8 cellular contexts compared by ENCODE assay signal in genomic region chr6:28207244-28208179, GRCh38. TPM values are rescaled to one million over a fixed set of nuclear protein-coding genes. Genes with fewer than 3 reads are reported as not detected.
DNase-seq lines count a peak whose midpoint lies in the region; ATAC-seq and TF ChIP-seq lines count a peak whose summit lies in the region.

No MANE protein-coding gene starts in this region.

- H3K27ac Mint-ChIP-seq in IgD-negative memory B cell (peak overlapping the region in 2 of 3 donors; percentile 28 to 92), mesothelial cell of epicardium (no peak overlapping the region)

- peak overlapping the region; percentile 28 to 47 for H3K4me3 ChIP-seq in cardiac fibroblast (replicated peaks in 1 of 2; ENCODE audit: low read depth in 2 of 2, low read length in 2 of 2)

- H3K36me3 Mint-ChIP-seq in IgD-negative memory B cell (no peaks in the 10 kb centered on the region), mesothelial cell of epicardium (no peaks in the 10 kb centered on the region)

- peak overlapping the region; percentile 54 to 89 (median 59) for H3K4me3 Mint-ChIP-seq in IgD-negative memory B cell
- H3K4me3 Mint-ChIP-seq in mesothelial cell of epicardium, result peak overlapping the region; percentile 69

- H3K4me1 Mint-ChIP-seq in IgD-negative memory B cell, result peaks cover 12 to 23% (median 17%) of the 10 kb centered on the region in 3 donors
- H3K4me1 Mint-ChIP-seq in mesothelial cell of epicardium, result peaks cover 19% of the 10 kb centered on the region

- H3K27me3 Mint-ChIP-seq in IgD-negative memory B cell, result peaks cover 61% of the 10 kb centered on the region
- peaks cover 92% of the 10 kb centered on the region for H3K27me3 Mint-ChIP-seq in mesothelial cell of epicardium (ENCODE audit: low read depth)

- no peak for ATAC-seq in GM18868 (IDR thresholded peaks at IDR 0.05; ENCODE audit: unreplicated experiment)
- no peak for ATAC-seq in HG03025 (IDR thresholded peaks at IDR 0.05; ENCODE audit: low FRiP score, unreplicated experiment)

- no peak for TF ChIP-seq CTCF in cardiac fibroblast (IDR thresholded peaks at IDR 0.05; ENCODE audit: low read depth, low read length)
- no peak for TF ChIP-seq CTCF in mesothelial cell of epicardium (IDR thresholded peaks at IDR 0.05; ENCODE audit: unreplicated experiment)

- peak; percentile 54 for DNase-seq in ELR (ENCODE audit: low read depth)
- peak; percentile 13 to 37 for DNase-seq in cardiac fibroblast (ENCODE audit: low read depth in 2 of 2)
- peak in 1 of 2 experiments; percentile 56 for DNase-seq in mesothelial cell of epicardium (ENCODE audit: low spot score in 2 of 2, unreplicated experiment in 2 of 2)
- no peak for DNase-seq in activated CD8-positive, alpha-beta memory T cell treated with anti-CD3 and anti-CD28 coated beads, Interleukin-2, amount 50 U/mL, for 4 hours
- DNase-seq in SKM-1 (lab: John Stamatoyannopoulos, UW; ENCODE audit: unreplicated experiment), result no peak

- H3K9me3 Mint-ChIP-seq in IgD-negative memory B cell (peaks cover 10 to 27% (median 20%) of the 10 kb centered on the region in 3 donors), mesothelial cell of epicardium (peaks cover 12% of the 10 kb centered on the region)

RNA-seq across cellular contexts. Expression of gene ZSCAN9, which starts 17.6 kb away (rescaled TPM):
- polyA plus RNA-seq in IgD-negative memory B cell, result 10.9 TPM
- total RNA-seq in mesothelial cell of epicardium, result 25.5 to 29.6 TPM (median 27.9 TPM) in 3 replicates

RNA-seq across cellular contexts. Expression of gene ZKSCAN4, which starts 44.6 kb away (rescaled TPM):
- 3.4 TPM for polyA plus RNA-seq in IgD-negative memory B cell
- 5.8 to 6.8 TPM (median 6.8 TPM) in 3 replicates for total RNA-seq in mesothelial cell of epicardium

RNA-seq across cellular contexts. Expression of gene NKAPL, which starts 51.6 kb away (rescaled TPM):
- polyA plus RNA-seq in IgD-negative memory B cell, result 0.18 TPM
- total RNA-seq in mesothelial cell of epicardium, result not detected in 3 replicates

RNA-seq across cellular contexts. Expression of gene ZSCAN26, which starts 59.4 kb away (rescaled TPM):
- polyA plus RNA-seq in IgD-negative memory B cell, result 21.6 TPM
- total RNA-seq in mesothelial cell of epicardium, result 26.6 to 29.2 TPM (median 26.9 TPM) in 3 replicates

Comparison
In these comparisons a context has a peak if more than half of its experiments do, and no peak if none do; other contexts are left out.
1. DNase-seq: peak in ELR (single experiment) and cardiac fibroblast (2 of 2); none in activated CD8-positive, alpha-beta memory T cell treated with anti-CD3 and anti-CD28 coated beads, Interleukin-2, amount 50 U/mL, for 4 hours (single experiment) and SKM-1 (single experiment).